Comparison of ENCODE assay signal across 13 cellular contexts in genomic region chr3:126962756-126963155, GRCh38.
"Had no signal": no experiment of that assay in that cellular context is flagged by ENCODE, and none has a peak within 500 bp of the region (broad histone marks: within the 10 kb centered on the region; RNA-seq: fewer than 3 reads in every experiment).

No MANE protein-coding gene starts in this region.

- H3K9me3 Mint-ChIP-seq: activated CD4-positive, alpha-beta memory T cell treated with anti-CD3 and anti-CD28 coated beads, Interleukin-2, amount 10 ng/mL, durations not matched to agents 7 days and 5 days; activated naive CD4-positive, alpha-beta T cell treated with anti-CD3 and anti-CD28 coated beads for 36 hours; immature natural killer cell; natural killer cell treated with Interleukin-12 subunit alpha and Interleukin-12 subunit beta and Interleukin-15 and Interleukin-18, amount 100 ng/mL, for 72 hours; stimulated activated memory B cell treated with anti-CD40 and anti-IgM and Interleukin-4, amounts not matched to agents 10 μg/mL and 1 μg/mL and 100 μg/mL, for 72 hours had no signal

- ATAC-seq: body of pancreas; left colon; natural killer cell treated with Interleukin-12 subunit alpha and Interleukin-12 subunit beta and Interleukin-15 and Interleukin-18, amount 100 ng/mL, for 72 hours; stimulated activated memory B cell treated with anti-CD40 and anti-IgM and Interleukin-4, amounts not matched to agents 10 μg/mL and 1 μg/mL and 100 μg/mL, for 72 hours had no signal

- H3K36me3 Mint-ChIP-seq: natural killer cell treated with Interleukin-12 subunit alpha and Interleukin-12 subunit beta and Interleukin-15 and Interleukin-18, amount 100 ng/mL, for 72 hours had no signal

- H3K27me3 ChIP-seq: body of pancreas had no signal

- H3K4me3 Mint-ChIP-seq: activated CD4-positive, alpha-beta memory T cell treated with anti-CD3 and anti-CD28 coated beads, Interleukin-2, amount 10 ng/mL, durations not matched to agents 7 days and 5 days; activated naive CD4-positive, alpha-beta T cell treated with anti-CD3 and anti-CD28 coated beads for 36 hours; immature natural killer cell; natural killer cell treated with Interleukin-12 subunit alpha and Interleukin-12 subunit beta and Interleukin-15 and Interleukin-18, amount 100 ng/mL, for 72 hours; stimulated activated memory B cell treated with anti-CD40 and anti-IgM and Interleukin-4, amounts not matched to agents 10 μg/mL and 1 μg/mL and 100 μg/mL, for 72 hours had no signal

- H3K27ac Mint-ChIP-seq: activated CD4-positive, alpha-beta memory T cell treated with anti-CD3 and anti-CD28 coated beads, Interleukin-2, amount 10 ng/mL, durations not matched to agents 7 days and 5 days; activated naive CD4-positive, alpha-beta T cell treated with anti-CD3 and anti-CD28 coated beads for 36 hours; immature natural killer cell; natural killer cell treated with Interleukin-12 subunit alpha and Interleukin-12 subunit beta and Interleukin-15 and Interleukin-18, amount 100 ng/mL, for 72 hours; stimulated activated memory B cell treated with anti-CD40 and anti-IgM and Interleukin-4, amounts not matched to agents 10 μg/mL and 1 μg/mL and 100 μg/mL, for 72 hours had no signal

- DNase-seq: activated CD4-positive, alpha-beta memory T cell treated with anti-CD3 and anti-CD28 coated beads, Interleukin-2, amount 10 ng/mL, durations not matched to agents 7 days and 5 days; activated CD8-positive, alpha-beta memory T cell treated with anti-CD3 and anti-CD28 coated beads, Interleukin-2, amount 50 U/mL, for 48 hours; activated naive CD4-positive, alpha-beta T cell treated with anti-CD3 and anti-CD28 coated beads for 36 hours; dermis blood vessel endothelial cell; immature natural killer cell; left colon; retina; stimulated activated CD4-positive, alpha-beta T cell treated with anti-CD3 and anti-CD28 coated beads, Interleukin-1b, Interleukin-23, amount 100 ng/mL, for 48 hours; T-helper 9 cell; trophoblast cell had no signal

- H3K9me3 ChIP-seq: body of pancreas had no signal

- H3K27ac ChIP-seq: body of pancreas had no signal

- H3K4me3 ChIP-seq: body of pancreas had no signal

- H3K4me1 Mint-ChIP-seq: immature natural killer cell had no signal

- H3K27me3 Mint-ChIP-seq: activated CD4-positive, alpha-beta memory T cell treated with anti-CD3 and anti-CD28 coated beads, Interleukin-2, amount 10 ng/mL, durations not matched to agents 7 days and 5 days had no signal
